ENCODE assay signal across 25 cellular contexts in genomic region chr14:75913183-75913582, GRCh38.
"Had no signal": no experiment of that assay in that cellular context is flagged by ENCODE, and none has a peak within 500 bp of the region (broad histone marks: within the 10 kb centered on the region; RNA-seq: fewer than 3 reads in every experiment).

No MANE protein-coding gene starts in this region.

- H3K36me3 ChIP-seq: SJCRH30, WERI-Rb-1 had no signal

- H3K4me3 Mint-ChIP-seq: activated CD4-positive, alpha-beta T cell treated with anti-CD3 and anti-CD28 coated beads, Interleukin-2, amount 10 ng/mL, durations not matched to agents 24 days and 14 days; activated CD8-positive, alpha-beta T cell treated with anti-CD3 and anti-CD28 coated beads for 36 hours; activated naive CD8-positive, alpha-beta T cell treated with anti-CD3 and anti-CD28 coated beads for 36 hours; activated T-cell treated with anti-CD3 and anti-CD28 coated beads, Interleukin-2, amount 50 U/mL, for 72 hours; activated T-helper 17 cell treated with anti-CD3 and anti-CD28 coated beads, Interleukin-2, amount 50 U/mL, for 72 hours had no signal

- H3K4me1 Mint-ChIP-seq: activated CD4-positive, alpha-beta T cell treated with anti-CD3 and anti-CD28 coated beads, Interleukin-2, amount 10 ng/mL, durations not matched to agents 24 days and 14 days; activated T-helper 17 cell treated with anti-CD3 and anti-CD28 coated beads, Interleukin-2, amount 50 U/mL, for 72 hours had no signal

- DNase-seq: activated CD4-positive, alpha-beta T cell treated with anti-CD3 and anti-CD28 coated beads, Interleukin-2, amount 10 ng/mL, durations not matched to agents 24 days and 14 days; activated CD4-positive, alpha-beta T cell treated with anti-CD3 and anti-CD28 coated beads, Interleukin-2, amount 50 U/mL, for 4 hours; activated CD4-positive, CD25-positive, alpha-beta regulatory T cell; activated CD8-positive, alpha-beta T cell treated with anti-CD3 and anti-CD28 coated beads for 36 hours; activated effector memory CD4-positive, alpha-beta T cell treated with anti-CD3 and anti-CD28 coated beads, Interleukin-2, amount 50 U/mL, for 16 hours; activated naive CD4-positive, alpha-beta T cell; activated naive CD4-positive, alpha-beta T cell treated with anti-CD3 and anti-CD28 coated beads, Interleukin-2, amount 50 U/mL, for 16 hours; activated naive CD8-positive, alpha-beta T cell treated with anti-CD3 and anti-CD28 coated beads for 36 hours; activated T-cell treated with anti-CD3 and anti-CD28 coated beads, Interleukin-2, amount 50 U/mL, for 1 hour; activated T-cell treated with anti-CD3 and anti-CD28 coated beads, Interleukin-2, amount 50 U/mL, for 72 hours; amniotic stem cell; aorta; NCI-H1105; NCI-H1417 treated with DMSO at 0.1 percent for 48 hours; NCI-H187 treated with DMSO at 0.1 percent for 48 hours; NCI-H2081; NCI-H345; NCI-H524 treated with DMSO at 0.1 percent for 48 hours; SHP77; SJCRH30; T1000; WERI-Rb-1 had no signal

- H3K27me3 Mint-ChIP-seq: activated CD4-positive, alpha-beta T cell treated with anti-CD3 and anti-CD28 coated beads, Interleukin-2, amount 10 ng/mL, durations not matched to agents 24 days and 14 days; activated CD8-positive, alpha-beta T cell treated with anti-CD3 and anti-CD28 coated beads for 36 hours; activated naive CD8-positive, alpha-beta T cell treated with anti-CD3 and anti-CD28 coated beads for 36 hours; activated T-helper 17 cell treated with anti-CD3 and anti-CD28 coated beads, Interleukin-2, amount 50 U/mL, for 72 hours had no signal

- H3K4me3 ChIP-seq: SJCRH30, SK-N-MC had no signal

- H3K36me3 Mint-ChIP-seq: activated naive CD8-positive, alpha-beta T cell treated with anti-CD3 and anti-CD28 coated beads for 36 hours had no signal

- H3K9me3 ChIP-seq: SJCRH30 had no signal

- H3K27ac ChIP-seq: SJCRH30, SK-N-MC, WERI-Rb-1 had no signal

- ATAC-seq: activated CD8-positive, alpha-beta T cell treated with anti-CD3 and anti-CD28 coated beads for 36 hours; activated T-cell treated with anti-CD3 and anti-CD28 coated beads, Interleukin-2, amount 50 U/mL, for 72 hours; activated T-helper 17 cell treated with anti-CD3 and anti-CD28 coated beads, Interleukin-2, amount 50 U/mL, for 72 hours; Panc1 had no signal

- H3K27ac Mint-ChIP-seq: activated CD4-positive, alpha-beta T cell treated with anti-CD3 and anti-CD28 coated beads, Interleukin-2, amount 10 ng/mL, durations not matched to agents 24 days and 14 days; activated CD8-positive, alpha-beta T cell treated with anti-CD3 and anti-CD28 coated beads for 36 hours; activated naive CD8-positive, alpha-beta T cell treated with anti-CD3 and anti-CD28 coated beads for 36 hours; activated T-cell treated with anti-CD3 and anti-CD28 coated beads, Interleukin-2, amount 50 U/mL, for 72 hours; activated T-helper 17 cell treated with anti-CD3 and anti-CD28 coated beads, Interleukin-2, amount 50 U/mL, for 72 hours had no signal

- H3K9me3 Mint-ChIP-seq: activated CD4-positive, alpha-beta T cell treated with anti-CD3 and anti-CD28 coated beads, Interleukin-2, amount 10 ng/mL, durations not matched to agents 24 days and 14 days; activated CD8-positive, alpha-beta T cell treated with anti-CD3 and anti-CD28 coated beads for 36 hours; activated naive CD8-positive, alpha-beta T cell treated with anti-CD3 and anti-CD28 coated beads for 36 hours; activated T-cell treated with anti-CD3 and anti-CD28 coated beads, Interleukin-2, amount 50 U/mL, for 72 hours; activated T-helper 17 cell treated with anti-CD3 and anti-CD28 coated beads, Interleukin-2, amount 50 U/mL, for 72 hours had no signal

- H3K27me3 ChIP-seq: SJCRH30 had no signal
